In the genomic region with DNA sequence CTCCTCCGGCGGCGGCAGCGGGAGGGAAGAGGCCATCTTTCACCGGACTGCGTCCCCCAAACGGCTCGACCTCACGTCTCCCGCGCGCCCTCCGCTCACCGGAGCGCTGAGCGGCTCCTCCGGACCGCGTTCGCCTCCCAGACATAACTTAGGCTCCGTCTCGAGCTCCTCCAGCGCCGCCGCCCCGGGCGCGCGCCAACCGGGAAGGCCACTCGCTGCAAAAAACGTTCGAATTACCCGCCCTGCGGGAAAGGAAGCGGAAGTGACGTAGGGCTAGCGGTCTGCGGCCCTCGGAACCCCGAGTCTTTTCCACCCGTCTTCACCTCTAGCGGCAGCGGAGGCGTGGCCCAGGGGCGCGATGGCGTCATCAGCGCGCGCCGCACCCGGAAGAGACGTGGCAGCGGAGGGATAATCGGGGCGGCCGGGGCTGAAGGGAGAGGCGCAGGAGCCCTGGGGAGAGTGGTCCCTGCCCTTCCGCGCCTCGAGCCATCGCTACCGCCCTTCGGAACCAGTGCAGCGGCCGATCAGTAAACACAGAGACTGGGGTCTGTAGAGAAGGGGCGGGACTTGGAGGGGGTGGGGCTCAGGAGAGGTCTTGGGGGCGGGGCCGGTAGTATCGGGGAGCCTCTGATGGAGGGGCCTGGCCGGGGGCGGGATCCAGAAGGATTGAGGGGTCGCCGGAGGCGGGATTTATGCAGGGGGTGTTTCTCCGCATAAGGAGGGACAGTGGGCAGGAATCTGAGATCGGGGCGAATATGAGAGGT, we compare ENCODE assay signal across 1 cellular context.
A peak's percentile ranks its signal among the peaks of the same experiment; 100 is the strongest.
TF ChIP-seq lines count a peak whose summit lies in the region.

A gene with protein sequence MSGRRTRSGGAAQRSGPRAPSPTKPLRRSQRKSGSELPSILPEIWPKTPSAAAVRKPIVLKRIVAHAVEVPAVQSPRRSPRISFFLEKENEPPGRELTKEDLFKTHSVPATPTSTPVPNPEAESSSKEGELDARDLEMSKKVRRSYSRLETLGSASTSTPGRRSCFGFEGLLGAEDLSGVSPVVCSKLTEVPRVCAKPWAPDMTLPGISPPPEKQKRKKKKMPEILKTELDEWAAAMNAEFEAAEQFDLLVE (minus strand): TSS at position 207 of the 764 bp plus-strand sequence. CDS start 62 bp downstream, at position 145.
ZFPL1 (plus strand) TSS at position 389 of the 764 bp plus-strand sequence. CDS start 477 bp downstream, outside the sequence.

TF ChIP-seq in HEK293, 187 proteins besides CTCF, POLR2A, EP300 and RAD21 (continued from another document and continues in another):
- TF ChIP-seq, protein P1, sequence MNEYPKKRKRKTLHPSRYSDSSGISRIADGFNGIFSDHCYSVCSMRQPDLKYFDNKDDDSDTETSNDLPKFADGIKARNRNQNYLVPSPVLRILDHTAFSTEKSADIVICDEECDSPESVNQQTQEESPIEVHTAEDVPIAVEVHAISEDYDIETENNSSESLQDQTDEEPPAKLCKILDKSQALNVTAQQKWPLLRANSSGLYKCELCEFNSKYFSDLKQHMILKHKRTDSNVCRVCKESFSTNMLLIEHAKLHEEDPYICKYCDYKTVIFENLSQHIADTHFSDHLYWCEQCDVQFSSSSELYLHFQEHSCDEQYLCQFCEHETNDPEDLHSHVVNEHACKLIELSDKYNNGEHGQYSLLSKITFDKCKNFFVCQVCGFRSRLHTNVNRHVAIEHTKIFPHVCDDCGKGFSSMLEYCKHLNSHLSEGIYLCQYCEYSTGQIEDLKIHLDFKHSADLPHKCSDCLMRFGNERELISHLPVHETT (tag by site-specific recombination; IDR thresholded peaks at IDR 0.05), result peak; percentile 65
- TF ChIP-seq ZNF555 (tag by site-specific recombination; conservative IDR thresholded peaks at IDR 0.05), result no peak
- TF ChIP-seq ZNF600 (tag by site-specific recombination; IDR thresholded peaks at IDR 0.05), result no peak
- TF ChIP-seq ZNF350 (tag by site-specific recombination; IDR thresholded peaks at IDR 0.05), result no peak
- no peak for TF ChIP-seq ZNF311 (tag by site-specific recombination; IDR thresholded peaks at IDR 0.05; ENCODE audit: borderline replicate concordance)
- no peak for TF ChIP-seq ZNF792 (tag by site-specific recombination; IDR thresholded peaks at IDR 0.05)
- no peak for TF ChIP-seq ZNF621 (tag by site-specific recombination; IDR thresholded peaks at IDR 0.05)
- TF ChIP-seq SALL2 (tag by site-specific recombination; IDR thresholded peaks at IDR 0.05; ENCODE audit: borderline replicate concordance), result no peak
- no peak for TF ChIP-seq ZNF704 (tag by site-specific recombination; IDR thresholded peaks at IDR 0.05)
- TF ChIP-seq ZNF121 (tag by site-specific recombination; IDR thresholded peaks at IDR 0.05), result no peak
- TF ChIP-seq ZSCAN16 (tag by site-specific recombination; IDR thresholded peaks at IDR 0.05), result no peak
- no peak for TF ChIP-seq ZNF404 (tag by site-specific recombination; IDR thresholded peaks at IDR 0.05)
- no peak for TF ChIP-seq ZNF169 (tag by site-specific recombination; IDR thresholded peaks at IDR 0.05)
- no peak for TF ChIP-seq ZFP37 (tag by site-specific recombination; IDR thresholded peaks at IDR 0.05)
- no peak for TF ChIP-seq ZNF558 (tag by site-specific recombination; IDR thresholded peaks at IDR 0.05)
- TF ChIP-seq ZNF274 (IDR thresholded peaks at IDR 0.05; ENCODE audit: low read length), result no peak
- no peak for TF ChIP-seq ZNF274 (tag by site-specific recombination; IDR thresholded peaks at IDR 0.05; ENCODE audit: borderline replicate concordance)
- TF ChIP-seq, protein P2, sequence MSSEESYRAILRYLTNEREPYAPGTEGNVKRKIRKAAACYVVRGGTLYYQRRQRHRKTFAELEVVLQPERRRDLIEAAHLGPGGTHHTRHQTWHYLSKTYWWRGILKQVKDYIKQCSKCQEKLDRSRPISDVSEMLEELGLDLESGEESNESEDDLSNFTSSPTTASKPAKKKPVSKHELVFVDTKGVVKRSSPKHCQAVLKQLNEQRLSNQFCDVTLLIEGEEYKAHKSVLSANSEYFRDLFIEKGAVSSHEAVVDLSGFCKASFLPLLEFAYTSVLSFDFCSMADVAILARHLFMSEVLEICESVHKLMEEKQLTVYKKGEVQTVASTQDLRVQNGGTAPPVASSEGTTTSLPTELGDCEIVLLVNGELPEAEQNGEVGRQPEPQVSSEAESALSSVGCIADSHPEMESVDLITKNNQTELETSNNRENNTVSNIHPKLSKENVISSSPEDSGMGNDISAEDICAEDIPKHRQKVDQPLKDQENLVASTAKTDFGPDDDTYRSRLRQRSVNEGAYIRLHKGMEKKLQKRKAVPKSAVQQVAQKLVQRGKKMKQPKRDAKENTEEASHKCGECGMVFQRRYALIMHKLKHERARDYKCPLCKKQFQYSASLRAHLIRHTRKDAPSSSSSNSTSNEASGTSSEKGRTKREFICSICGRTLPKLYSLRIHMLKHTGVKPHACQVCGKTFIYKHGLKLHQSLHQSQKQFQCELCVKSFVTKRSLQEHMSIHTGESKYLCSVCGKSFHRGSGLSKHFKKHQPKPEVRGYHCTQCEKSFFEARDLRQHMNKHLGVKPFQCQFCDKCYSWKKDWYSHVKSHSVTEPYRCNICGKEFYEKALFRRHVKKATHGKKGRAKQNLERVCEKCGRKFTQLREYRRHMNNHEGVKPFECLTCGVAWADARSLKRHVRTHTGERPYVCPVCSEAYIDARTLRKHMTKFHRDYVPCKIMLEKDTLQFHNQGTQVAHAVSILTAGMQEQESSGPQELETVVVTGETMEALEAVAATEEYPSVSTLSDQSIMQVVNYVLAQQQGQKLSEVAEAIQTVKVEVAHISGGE (tag by site-specific recombination; conservative IDR thresholded peaks at IDR 0.05; ENCODE audit: low read depth), result peak; percentile 95
- peak; percentile 87 for TF ChIP-seq ZBTB21 (tag by site-specific recombination; IDR thresholded peaks at IDR 0.05)
- no peak for TF ChIP-seq ZNF660 (tag by site-specific recombination; IDR thresholded peaks at IDR 0.05)
- no peak for TF ChIP-seq ZNF211 (tag by site-specific recombination; IDR thresholded peaks at IDR 0.05; ENCODE audit: low read depth)
- no peak for TF ChIP-seq ZFP3 (tag by site-specific recombination; IDR thresholded peaks at IDR 0.05; ENCODE audit: low read depth)
- no peak for TF ChIP-seq ZNF324 (tag by site-specific recombination; IDR thresholded peaks at IDR 0.05)
- TF ChIP-seq IKZF3 (tag by site-specific recombination; IDR thresholded peaks at IDR 0.05), result no peak
- no peak for TF ChIP-seq ZNF791 (tag by site-specific recombination; IDR thresholded peaks at IDR 0.05)
- no peak for TF ChIP-seq ZNF596 (tag by site-specific recombination; IDR thresholded peaks at IDR 0.05)
- no peak; the same call in 1 of the 2 replicates for TF ChIP-seq ZNF10 (tag by site-specific recombination; IDR thresholded peaks at IDR 0.05)
- no peak for TF ChIP-seq ZNF521 (tag by site-specific recombination; IDR thresholded peaks at IDR 0.05)
- no peak for TF ChIP-seq ZNF138 (tag by site-specific recombination; IDR thresholded peaks at IDR 0.05; ENCODE audit: borderline replicate concordance)
- no peak for TF ChIP-seq TRIM28 (IDR thresholded peaks at IDR 0.05; ENCODE audit: borderline replicate concordance, low read length)
- TF ChIP-seq ZNF544 (tag by site-specific recombination; IDR thresholded peaks at IDR 0.05), result no peak
- TF ChIP-seq ZNF423 (tag by site-specific recombination; IDR thresholded peaks at IDR 0.05), result no peak
- TF ChIP-seq ZNF24 (tag by site-specific recombination; IDR thresholded peaks at IDR 0.05), result no peak
- no peak for TF ChIP-seq BCL11B (tag by site-specific recombination; IDR thresholded peaks at IDR 0.05; ENCODE audit: low read depth)
- peak; percentile 65; the same call in 1 of the 2 replicates for TF ChIP-seq SP7 (tag by site-specific recombination; IDR thresholded peaks at IDR 0.05)
- no peak for TF ChIP-seq BCL11A (tag by site-specific recombination; IDR thresholded peaks at IDR 0.05; ENCODE audit: low read depth)
- TF ChIP-seq ZNF2 (tag by site-specific recombination; IDR thresholded peaks at IDR 0.05), result peak; percentile 73; the same call in 1 of the 2 replicates
- no peak for TF ChIP-seq ZNF132 (tag by site-specific recombination; IDR thresholded peaks at IDR 0.05; ENCODE audit: borderline replicate concordance)
- peak; percentile 46; the same call in 1 of the 2 replicates for TF ChIP-seq ZNF561 (tag by site-specific recombination; IDR thresholded peaks at IDR 0.05; ENCODE audit: borderline replicate concordance)
- TF ChIP-seq, protein P3, sequence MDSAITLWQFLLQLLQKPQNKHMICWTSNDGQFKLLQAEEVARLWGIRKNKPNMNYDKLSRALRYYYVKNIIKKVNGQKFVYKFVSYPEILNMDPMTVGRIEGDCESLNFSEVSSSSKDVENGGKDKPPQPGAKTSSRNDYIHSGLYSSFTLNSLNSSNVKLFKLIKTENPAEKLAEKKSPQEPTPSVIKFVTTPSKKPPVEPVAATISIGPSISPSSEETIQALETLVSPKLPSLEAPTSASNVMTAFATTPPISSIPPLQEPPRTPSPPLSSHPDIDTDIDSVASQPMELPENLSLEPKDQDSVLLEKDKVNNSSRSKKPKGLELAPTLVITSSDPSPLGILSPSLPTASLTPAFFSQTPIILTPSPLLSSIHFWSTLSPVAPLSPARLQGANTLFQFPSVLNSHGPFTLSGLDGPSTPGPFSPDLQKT (IDR thresholded peaks at IDR 0.05; ENCODE audit: borderline replicate concordance, low read depth, low read length), result no peak; the same call in 1 of the 2 replicates
- no peak for TF ChIP-seq ZNF585B (tag by site-specific recombination; IDR thresholded peaks at IDR 0.05)
- TF ChIP-seq ZNF155 (tag by site-specific recombination; IDR thresholded peaks at IDR 0.05), result no peak
- peak; percentile 95 for TF ChIP-seq KLF9 (tag by site-specific recombination; IDR thresholded peaks at IDR 0.05; ENCODE audit: low read depth)
- no peak for TF ChIP-seq ZNF626 (tag by site-specific recombination; IDR thresholded peaks at IDR 0.05)
- TF ChIP-seq ZNF416 (tag by site-specific recombination; IDR thresholded peaks at IDR 0.05), result no peak
- no peak for TF ChIP-seq ZNF677 (tag by site-specific recombination; IDR thresholded peaks at IDR 0.05)
- TF ChIP-seq ZNF221 (tag by site-specific recombination; IDR thresholded peaks at IDR 0.05; ENCODE audit: borderline replicate concordance), result no peak
- no peak for TF ChIP-seq ZNF426 (tag by site-specific recombination; IDR thresholded peaks at IDR 0.05)
- TF ChIP-seq, protein P4, sequence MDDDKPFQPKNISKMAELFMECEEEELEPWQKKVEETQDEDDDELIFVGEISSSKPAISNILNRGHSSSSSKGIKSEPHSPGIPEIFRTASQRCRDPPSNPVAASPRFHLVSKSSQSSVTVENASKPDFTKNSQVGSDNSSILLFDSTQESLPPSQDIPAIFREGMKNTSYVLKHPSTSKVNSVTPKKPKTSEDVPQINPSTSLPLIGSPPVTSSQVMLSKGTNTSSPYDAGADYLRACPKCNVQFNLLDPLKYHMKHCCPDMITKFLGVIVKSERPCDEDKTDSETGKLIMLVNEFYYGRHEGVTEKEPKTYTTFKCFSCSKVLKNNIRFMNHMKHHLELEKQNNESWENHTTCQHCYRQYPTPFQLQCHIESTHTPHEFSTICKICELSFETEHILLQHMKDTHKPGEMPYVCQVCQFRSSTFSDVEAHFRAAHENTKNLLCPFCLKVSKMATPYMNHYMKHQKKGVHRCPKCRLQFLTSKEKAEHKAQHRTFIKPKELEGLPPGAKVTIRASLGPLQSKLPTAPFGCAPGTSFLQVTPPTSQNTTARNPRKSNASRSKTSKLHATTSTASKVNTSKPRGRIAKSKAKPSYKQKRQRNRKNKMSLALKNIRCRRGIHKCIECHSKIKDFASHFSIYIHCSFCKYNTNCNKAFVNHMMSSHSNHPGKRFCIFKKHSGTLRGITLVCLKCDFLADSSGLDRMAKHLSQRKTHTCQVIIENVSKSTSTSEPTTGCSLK (tag by site-specific recombination; IDR thresholded peaks at IDR 0.05), result no peak
- TF ChIP-seq ZNF341 (tag by site-specific recombination; IDR thresholded peaks at IDR 0.05; ENCODE audit: low read depth), result no peak
- no peak for TF ChIP-seq ZNF214 (tag by site-specific recombination; IDR thresholded peaks at IDR 0.05; ENCODE audit: borderline replicate concordance)
- TF ChIP-seq ZNF37A (tag by site-specific recombination; IDR thresholded peaks at IDR 0.05), result no peak
- TF ChIP-seq ZNF391 (tag by site-specific recombination; IDR thresholded peaks at IDR 0.05; ENCODE audit: borderline replicate concordance, low read depth), result peak; percentile 46; the same call in 1 of the 2 replicates
- peak; percentile 65; the same call in 1 of the 2 replicates for TF ChIP-seq ZNF692 (tag by site-specific recombination; IDR thresholded peaks at IDR 0.05)
- peak; percentile 93 for TF ChIP-seq KLF16 (tag by site-specific recombination; IDR thresholded peaks at IDR 0.05)
- TF ChIP-seq, protein P5, sequence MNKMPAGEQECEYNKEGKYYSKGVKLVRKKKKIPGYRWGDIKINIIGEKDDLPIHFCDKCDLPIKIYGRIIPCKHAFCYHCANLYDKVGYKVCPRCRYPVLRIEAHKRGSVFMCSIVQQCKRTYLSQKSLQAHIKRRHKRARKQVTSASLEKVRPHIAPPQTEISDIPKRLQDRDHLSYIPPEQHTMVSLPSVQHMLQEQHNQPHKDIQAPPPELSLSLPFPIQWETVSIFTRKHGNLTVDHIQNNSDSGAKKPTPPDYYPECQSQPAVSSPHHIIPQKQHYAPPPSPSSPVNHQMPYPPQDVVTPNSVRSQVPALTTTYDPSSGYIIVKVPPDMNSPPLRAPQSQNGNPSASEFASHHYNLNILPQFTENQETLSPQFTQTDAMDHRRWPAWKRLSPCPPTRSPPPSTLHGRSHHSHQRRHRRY (tag by site-specific recombination; IDR thresholded peaks at IDR 0.05), result no peak
- no peak for TF ChIP-seq ZNF223 (tag by site-specific recombination; IDR thresholded peaks at IDR 0.05)
- TF ChIP-seq ZFP41 (tag by site-specific recombination; IDR thresholded peaks at IDR 0.05; ENCODE audit: borderline replicate concordance), result no peak
- TF ChIP-seq ZNF654 (tag by site-specific recombination; IDR thresholded peaks at IDR 0.05; ENCODE audit: low read depth), result no peak
- TF ChIP-seq ZNF354C (tag by site-specific recombination; IDR thresholded peaks at IDR 0.05; ENCODE audit: borderline replicate concordance, low read depth), result no peak
